Comparison of ENCODE assay signal across 8 cellular contexts in the genomic region with DNA sequence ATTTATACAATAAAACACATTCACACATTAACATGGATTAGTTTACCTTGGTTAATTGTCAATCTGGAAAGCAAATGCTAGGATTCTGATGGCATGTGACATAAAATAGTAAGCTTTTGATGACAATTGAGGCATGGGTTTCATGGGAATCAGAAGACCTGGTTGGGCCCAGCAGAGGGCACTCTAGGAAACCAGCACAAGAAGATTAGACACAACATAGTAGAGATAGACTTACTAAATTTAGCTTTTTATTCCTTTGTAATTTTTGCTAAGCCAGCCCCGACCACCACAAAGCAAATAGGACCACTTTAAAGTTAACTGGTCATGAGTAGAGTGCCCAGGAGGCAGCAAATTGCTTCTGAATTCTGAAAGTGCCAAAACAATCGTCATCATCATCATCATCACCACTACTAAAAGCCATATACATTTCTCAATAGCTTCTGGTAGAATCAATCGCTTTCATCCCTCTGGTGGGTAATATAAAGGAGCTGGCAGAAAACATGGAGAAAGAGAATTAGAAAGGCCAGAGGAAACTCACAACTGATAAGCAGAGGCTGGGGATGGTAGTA.
DNase-seq lines count a peak whose midpoint lies in the region; ATAC-seq lines count a peak whose summit lies in the region.

No MANE protein-coding gene starts in this region.

- no peaks in the 10 kb centered on the region for H3K9me3 Mint-ChIP-seq in activated T-helper 17 cell treated with anti-CD3 and anti-CD28 coated beads, Interleukin-2, amount 50 U/mL, for 72 hours
- no peaks in the 10 kb centered on the region for H3K9me3 Mint-ChIP-seq in stimulated activated effector memory CD8-positive, alpha-beta T cell treated with anti-CD3 and anti-CD28 coated beads, Interleukin-12 subunit alpha, Interleukin-12 subunit beta, amount 100 ng/mL, for 72 hours

- no peaks in the 10 kb centered on the region for H3K4me1 Mint-ChIP-seq in activated T-helper 17 cell treated with anti-CD3 and anti-CD28 coated beads, Interleukin-2, amount 50 U/mL, for 72 hours
- H3K4me1 Mint-ChIP-seq in stimulated activated effector memory CD8-positive, alpha-beta T cell treated with anti-CD3 and anti-CD28 coated beads, Interleukin-12 subunit alpha, Interleukin-12 subunit beta, amount 100 ng/mL, for 72 hours: no peaks in the 10 kb centered on the region

- no peaks in the 10 kb centered on the region for H3K36me3 Mint-ChIP-seq in activated T-helper 17 cell treated with anti-CD3 and anti-CD28 coated beads, Interleukin-2, amount 50 U/mL, for 72 hours (ENCODE audit: low read depth)
- H3K36me3 Mint-ChIP-seq in stimulated activated effector memory CD8-positive, alpha-beta T cell treated with anti-CD3 and anti-CD28 coated beads, Interleukin-12 subunit alpha, Interleukin-12 subunit beta, amount 100 ng/mL, for 72 hours: no peaks in the 10 kb centered on the region

- H3K4me3 Mint-ChIP-seq in activated T-helper 17 cell treated with anti-CD3 and anti-CD28 coated beads, Interleukin-2, amount 50 U/mL, for 72 hours: no peak overlapping the region
- H3K4me3 Mint-ChIP-seq in stimulated activated effector memory CD8-positive, alpha-beta T cell treated with anti-CD3 and anti-CD28 coated beads, Interleukin-12 subunit alpha, Interleukin-12 subunit beta, amount 100 ng/mL, for 72 hours: no peak overlapping the region

- H3K27ac Mint-ChIP-seq in activated T-helper 17 cell treated with anti-CD3 and anti-CD28 coated beads, Interleukin-2, amount 50 U/mL, for 72 hours: no peak overlapping the region
- peak overlapping the region; percentile 43 for H3K27ac Mint-ChIP-seq in stimulated activated effector memory CD8-positive, alpha-beta T cell treated with anti-CD3 and anti-CD28 coated beads, Interleukin-12 subunit alpha, Interleukin-12 subunit beta, amount 100 ng/mL, for 72 hours

- peak; percentile 16 for DNase-seq in Caki2 (ENCODE audit: low read depth)
- peak; percentile 48 for DNase-seq in KBM-7
- peak; percentile 9 for DNase-seq in iPS DF 4.7 (ENCODE audit: extremely low read depth, low spot score)
- DNase-seq in stimulated activated effector memory CD8-positive, alpha-beta T cell treated with anti-CD3 and anti-CD28 coated beads, Interleukin-12 subunit alpha, Interleukin-12 subunit beta, amount 100 ng/mL, for 72 hours (ENCODE audit: low spot score in 2 of 2): no peak
- DNase-seq in NOMO-1 treated with DMSO at 0.1 percent for 48 hours (lab: John Stamatoyannopoulos, UW; ENCODE audit: unreplicated experiment): no peak

- ATAC-seq in activated T-helper 17 cell treated with anti-CD3 and anti-CD28 coated beads, Interleukin-2, amount 50 U/mL, for 72 hours (replicated peaks): peak; percentile 37
- peak; percentile 54 for ATAC-seq in stimulated activated effector memory CD8-positive, alpha-beta T cell treated with anti-CD3 and anti-CD28 coated beads, Interleukin-12 subunit alpha, Interleukin-12 subunit beta, amount 100 ng/mL, for 72 hours
- ATAC-seq in HG03196 (IDR thresholded peaks at IDR 0.05; ENCODE audit: unreplicated experiment): no peak
- no peak for ATAC-seq in GM19467 (IDR thresholded peaks at IDR 0.05; ENCODE audit: unreplicated experiment)

- in situ Hi-C loops in Caki2 (cut with HindIII; ENCODE audit: low pct_unique_long_range_greater_than_20kb, low sequenced_read_pairs): no loop called here
- in situ Hi-C loops in KBM-7 (cut with MboI; ENCODE audit: low pct_unique_long_range_greater_than_20kb, low sequenced_read_pairs): no loop called here

- no peaks in the 10 kb centered on the region for H3K27me3 Mint-ChIP-seq in activated T-helper 17 cell treated with anti-CD3 and anti-CD28 coated beads, Interleukin-2, amount 50 U/mL, for 72 hours

Comparison
In these comparisons a context has a peak if more than half of its experiments do, and no peak if none do; other contexts are left out.
1. DNase-seq: peak in Caki2 (single experiment), KBM-7 (single experiment) and iPS DF 4.7 (single experiment); none in stimulated activated effector memory CD8-positive, alpha-beta T cell treated with anti-CD3 and anti-CD28 coated beads, Interleukin-12 subunit alpha, Interleukin-12 subunit beta, amount 100 ng/mL, for 72 hours (0 of 2) and NOMO-1 treated with DMSO at 0.1 percent for 48 hours (single experiment).
2. ATAC-seq: peak in activated T-helper 17 cell treated with anti-CD3 and anti-CD28 coated beads, Interleukin-2, amount 50 U/mL, for 72 hours (single experiment) and stimulated activated effector memory CD8-positive, alpha-beta T cell treated with anti-CD3 and anti-CD28 coated beads, Interleukin-12 subunit alpha, Interleukin-12 subunit beta, amount 100 ng/mL, for 72 hours (single experiment); none in HG03196 (single experiment) and GM19467 (single experiment).